ENCODE assay signal across 21 cellular contexts in the genomic region with DNA sequence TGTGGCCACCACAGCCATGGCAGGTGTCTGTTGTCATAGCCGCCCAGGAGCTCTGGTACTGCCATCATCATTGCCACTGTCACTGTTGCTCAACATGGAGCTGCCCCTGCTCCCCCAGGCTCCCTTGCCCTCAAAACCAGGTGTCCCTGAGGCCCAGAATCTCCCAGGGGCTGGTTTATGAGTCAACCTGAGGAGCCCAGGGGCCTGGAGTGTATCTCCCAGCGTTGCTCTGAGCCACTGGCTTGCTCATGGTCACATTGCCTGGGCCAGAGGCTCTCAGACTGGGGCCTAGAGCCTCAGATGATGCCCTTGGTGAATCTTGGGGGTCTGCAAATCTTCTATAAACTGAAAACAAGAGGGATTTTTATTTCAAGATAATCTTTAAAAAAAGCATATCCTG.
"Had no signal": no experiment of that assay in that cellular context is flagged by ENCODE, and none has a peak within 500 bp of the region (broad histone marks: within the 10 kb centered on the region; RNA-seq: fewer than 3 reads in every experiment).

No MANE protein-coding gene starts in this region.

- H3K4me1 ChIP-seq: SJCRH30 had no signal

- H3K4me3 Mint-ChIP-seq: IgD-negative memory B cell, T-cell had no signal

- H3K27ac Mint-ChIP-seq: T-cell had no signal

- H3K4me1 Mint-ChIP-seq: IgD-negative memory B cell, T-cell had no signal

- H3K36me3 ChIP-seq: SJCRH30 had no signal

- H3K4me3 ChIP-seq: K562, SJCRH30, SK-N-MC had no signal

- DNase-seq: Kasumi-1; MM.1S; MV-4-11; NCI-H1048; NCI-H1694 treated with DMSO at 0.1 percent for 48 hours; NCI-H2029; NCI-H2171; NCI-H226; NCI-H446; NCI-H510A; NK-92 treated with Interleukin-12 subunit alpha and Interleukin-12 subunit beta, amount 100 ng/mL, for 24 hours; PC-3; SHP77 treated with DMSO at 0.1 percent for 48 hours; SJCRH30; T-cell had no signal

- H3K27ac ChIP-seq: HL-60, KMS-11, RWPE1, SJCRH30, SK-N-MC had no signal

- H3K9ac ChIP-seq: KMS-11 had no signal

- H3K9me3 ChIP-seq: SJCRH30 had no signal

- H3K36me3 Mint-ChIP-seq: T-cell had no signal

- H3K9me3 Mint-ChIP-seq: IgD-negative memory B cell, T-cell had no signal

- H3K4me2 ChIP-seq: KMS-11 had no signal
